33 cellular contexts compared by ENCODE assay signal in genomic region chr20:25745100-25745499, GRCh38.
"Had no signal": no experiment of that assay in that cellular context is flagged by ENCODE, and none has a peak within 500 bp of the region (broad histone marks: within the 10 kb centered on the region; RNA-seq: fewer than 3 reads in every experiment).

No MANE protein-coding gene starts in this region.

- H3K9me3 ChIP-seq: ascending aorta, breast epithelium, esophagus muscularis mucosa, gastroesophageal sphincter, heart right ventricle had no signal

- ATAC-seq: activated CD4-positive, CD25-positive, alpha-beta regulatory T cell treated with anti-CD3 and anti-CD28 coated beads, Interleukin-2, amount 50 U/mL, for 24 hours; activated T-cell treated with anti-CD3 and anti-CD28 coated beads, Interleukin-2, amount 50 U/mL, for 72 hours; gastroesophageal sphincter; heart right ventricle; T-helper 17 cell had no signal

- H3K4me3 ChIP-seq: ascending aorta, breast epithelium, coronary artery, esophagus muscularis mucosa, gastroesophageal sphincter, heart right ventricle had no signal

- H3K27ac Mint-ChIP-seq: activated B cell treated with CpG ODN at 0.5 μM for 24 hours; activated CD4-positive, alpha-beta memory T cell treated with anti-CD3 and anti-CD28 coated beads, Interleukin-2, amount 10 ng/mL, durations not matched to agents 7 days and 5 days; activated naive CD4-positive, alpha-beta T cell treated with anti-CD3 and anti-CD28 coated beads for 36 hours; activated naive CD4-positive, alpha-beta T cell treated with anti-CD3 and anti-CD28 coated beads, Interleukin-2, amount 50 U/mL, for 24 hours; activated naive CD8-positive, alpha-beta T cell treated with anti-CD3 and anti-CD28 coated beads, Interleukin-2, amount 10 ng/mL, durations not matched to agents 7 days and 5 days; activated T-cell treated with anti-CD3 and anti-CD28 coated beads, Interleukin-2, amount 50 U/mL, for 24 hours; activated T-cell treated with anti-CD3 and anti-CD28 coated beads, Interleukin-2, amount 50 U/mL, for 72 hours; brain; dendritic cell treated with granulocyte-macrophage colony-stimulating factor and Interleukin-4, amounts not matched to agents 40 ng/mL and 50 ng/mL, for 4 days; endodermal cell; T-helper 17 cell; T-helper 2 cell treated with Interferon-gamma antibody and Interleukin-4, amounts not matched to agents 5 μg/mL and 100 μg/mL, for 36 hours had no signal

- H3K36me3 ChIP-seq: ascending aorta, breast epithelium, esophagus muscularis mucosa, gastroesophageal sphincter, heart right ventricle, WERI-Rb-1 had no signal

- H3K27me3 ChIP-seq: ascending aorta, breast epithelium, dorsolateral prefrontal cortex, esophagus muscularis mucosa, gastroesophageal sphincter, heart right ventricle had no signal

- H3K36me3 Mint-ChIP-seq: activated naive CD4-positive, alpha-beta T cell treated with anti-CD3 and anti-CD28 coated beads, Interleukin-2, amount 50 U/mL, for 24 hours; brain had no signal

- H3K27ac ChIP-seq: ascending aorta, breast epithelium, coronary artery, esophagus muscularis mucosa, gastroesophageal sphincter, heart right ventricle, WERI-Rb-1 had no signal

- DNase-seq: activated B cell treated with CpG ODN at 0.5 μM for 24 hours; activated CD4-positive, alpha-beta memory T cell treated with anti-CD3 and anti-CD28 coated beads, Interleukin-2, amount 10 ng/mL, durations not matched to agents 7 days and 5 days; activated CD4-positive, alpha-beta T cell treated with anti-CD3 and anti-CD28 coated beads for 48 hours; activated CD4-positive, alpha-beta T cell treated with anti-CD3 and anti-CD28 coated beads, Interleukin-2, amount 50 U/mL, for 4 hours; activated CD8-positive, alpha-beta memory T cell treated with anti-CD3 and anti-CD28 coated beads, Interleukin-2, amount 50 U/mL, for 48 hours; activated effector memory CD4-positive, alpha-beta T cell treated with Interleukin-2 at 50 U/mL for 16 hours; activated gamma-delta T cell treated with Interleukin-2 at 50 U/mL for 16 hours; activated naive CD4-positive, alpha-beta T cell treated with anti-CD3 and anti-CD28 coated beads for 36 hours; activated naive CD8-positive, alpha-beta T cell treated with anti-CD3 and anti-CD28 coated beads, Interleukin-2, amount 10 ng/mL, durations not matched to agents 7 days and 5 days; activated T-cell treated with anti-CD3 and anti-CD28 coated beads for 4 hours; activated T-cell treated with anti-CD3 and anti-CD28 coated beads, Interleukin-2, amount 50 U/mL, for 24 hours; activated T-cell treated with anti-CD3 and anti-CD28 coated beads, Interleukin-2, amount 50 U/mL, for 72 hours; dorsolateral prefrontal cortex; effector memory CD4-positive, alpha-beta T cell; endodermal cell; erythroblast; foreskin melanocyte; heart right ventricle; T-helper 1 cell; T-helper 17 cell; T1000; WERI-Rb-1 had no signal

- H3K4me1 ChIP-seq: ascending aorta, breast epithelium, esophagus muscularis mucosa, gastroesophageal sphincter, heart right ventricle had no signal

- H3K9me3 Mint-ChIP-seq: activated B cell treated with CpG ODN at 0.5 μM for 24 hours; activated naive CD4-positive, alpha-beta T cell treated with anti-CD3 and anti-CD28 coated beads for 36 hours; activated naive CD4-positive, alpha-beta T cell treated with anti-CD3 and anti-CD28 coated beads, Interleukin-2, amount 50 U/mL, for 24 hours; activated T-cell treated with anti-CD3 and anti-CD28 coated beads, Interleukin-2, amount 50 U/mL, for 24 hours; activated T-cell treated with anti-CD3 and anti-CD28 coated beads, Interleukin-2, amount 50 U/mL, for 72 hours; brain; central memory CD8-positive, alpha-beta T cell; dendritic cell treated with granulocyte-macrophage colony-stimulating factor and Interleukin-4, amounts not matched to agents 40 ng/mL and 50 ng/mL, for 4 days; endodermal cell; T-helper 2 cell treated with Interferon-gamma antibody and Interleukin-4, amounts not matched to agents 5 μg/mL and 100 μg/mL, for 36 hours had no signal
